ENCODE assay signal across 34 cellular contexts in genomic region chr2:202613479-202613878, GRCh38.
"Had no signal": no experiment of that assay in that cellular context is flagged by ENCODE, and none has a peak within 500 bp of the region (broad histone marks: within the 10 kb centered on the region; RNA-seq: fewer than 3 reads in every experiment).

No MANE protein-coding gene starts in this region.

- DNase-seq: Karpas-422, Kasumi-1, MG63, MM.1S, MV-4-11, NCI-H1048, NCI-H1092, NCI-H1092 treated with DMSO at 0.1 percent for 48 hours, NCI-H1105, NCI-H1105 treated with DMSO at 0.1 percent for 48 hours, NCI-H1417, NCI-H1417 treated with DMSO at 0.1 percent for 48 hours, NCI-H1436, NCI-H1436 treated with DMSO at 0.1 percent for 48 hours, NCI-H146, NCI-H1694, NCI-H1694 treated with DMSO at 0.1 percent for 48 hours, NCI-H187, NCI-H187 treated with DMSO at 0.1 percent for 48 hours, NCI-H1930, NCI-H2029, NCI-H2029 treated with DMSO at 0.1 percent for 48 hours, NCI-H2081, NCI-H2081 treated with DMSO at 0.1 percent for 48 hours, NCI-H2107, NCI-H2171, NCI-H2171 treated with DMSO at 0.1 percent for 48 hours, NCI-H2227 treated with DMSO at 0.1 percent for 48 hours, NCI-H226, NCI-H345, NCI-H446, NCI-H446 treated with DMSO at 0.1 percent for 48 hours, NCI-H510A had no signal

- H3K27me3 ChIP-seq: MG63 had no signal

- H3K9me3 ChIP-seq: MG63 had no signal

- H3K36me3 ChIP-seq: MG63 had no signal

- H3K9ac ChIP-seq: KMS-11 had no signal

- H3K4me3 ChIP-seq: MG63 had no signal

- H3K27ac ChIP-seq: KMS-11 had no signal

- H3K4me2 ChIP-seq: KMS-11 had no signal
